7 cellular contexts compared by ENCODE assay signal in the genomic region with DNA sequence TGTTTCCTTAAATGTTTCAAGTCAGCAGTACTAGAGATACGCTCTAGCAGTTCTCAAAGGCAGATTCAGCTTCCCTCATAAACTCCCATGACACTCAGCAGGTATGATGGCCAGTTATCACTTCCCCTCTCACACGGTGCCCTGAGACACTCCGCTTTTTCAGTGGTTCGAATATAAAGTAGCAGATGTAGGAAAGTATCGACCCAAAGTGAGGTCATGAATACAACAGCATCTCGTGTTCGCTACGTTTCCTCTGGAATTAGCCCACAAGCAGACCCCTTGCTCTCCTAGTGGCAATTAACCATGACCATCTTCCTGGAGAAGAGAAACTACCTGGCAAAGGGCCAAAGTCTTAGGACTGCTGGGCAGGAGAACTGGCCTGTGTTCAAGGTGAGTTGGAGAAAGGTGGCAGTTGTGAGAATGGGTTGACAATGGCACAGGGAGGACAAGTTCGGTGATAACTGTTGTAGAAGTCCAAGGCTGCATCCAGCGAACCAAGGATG. TPM values are rescaled to one million over a fixed set of nuclear protein-coding genes. Genes with fewer than 3 reads are reported as not detected.
DNase-seq lines count a peak whose midpoint lies in the region; ATAC-seq, FAIRE-seq and TF ChIP-seq lines count a peak whose summit lies in the region.
"Had no signal": no experiment of that assay in that cellular context is flagged by ENCODE, and none has a peak within 500 bp of the region (broad histone marks: within the 10 kb centered on the region; RNA-seq: fewer than 3 reads in every experiment).

No MANE protein-coding gene starts in this region.

- POLR2A ChIA-PET in activated B cell treated with CpG ODN at 0.5 μM for 24 hours (lab: Charles Lee), result interaction anchor here (1.4 to 4.2 kb wide), 3 partner anchors 9 to 170 kb away, joined by 10 to 53 read pairs (median 14); partner anchors contain the start of genes AGBL5, ATRAID, OST4 and SLC5A6

- no peak overlapping the region for H3K4me3 ChIP-seq in kidney (ENCODE audit: low read length in 2 of 2)

- TF ChIP-seq CTCF in activated B cell treated with CpG ODN at 0.5 μM for 24 hours (IDR thresholded peaks at IDR 0.05), result no peak
- TF ChIP-seq CTCF in kidney (IDR thresholded peaks at IDR 0.05; ENCODE audit: borderline replicate concordance, extremely low read depth, insufficient read depth), result no peak

- H3K4me1 ChIP-seq in kidney (ENCODE audit: control insufficient read depth in 1 of 2, insufficient read depth in 1 of 2, low read depth in 1 of 2, low read length in 2 of 2), result peaks cover 7 to 11% of the 10 kb centered on the region in 2 donors

- CTCF ChIA-PET in activated B cell treated with CpG ODN at 0.5 μM for 24 hours (lab: Charles Lee), result interaction anchor here (2.1 kb wide), 1 partner anchor 8 kb away, joined by 8 read pairs; the partner anchor contains the start of gene AGBL5

- no peaks in the 10 kb centered on the region for H3K9me3 Mint-ChIP-seq in activated B cell treated with CpG ODN at 0.5 μM for 24 hours

- no peaks in the 10 kb centered on the region for H3K9me3 ChIP-seq in kidney (ENCODE audit: control insufficient read depth in 1 of 2, low read length in 2 of 2)

- H3K9ac ChIP-seq in kidney (ENCODE audit: low read length in 2 of 2), result no peak overlapping the region

- H3K4me3 Mint-ChIP-seq in activated B cell treated with CpG ODN at 0.5 μM for 24 hours, result peak overlapping the region; percentile 70

- no peak for FAIRE-seq in kidney (lab: Jason Lieb, UNC)
- FAIRE-seq: keratinocyte had no signal

- H3K36me3 ChIP-seq in kidney (ENCODE audit: control insufficient read depth in 1 of 2, insufficient read depth in 2 of 2, low read length in 2 of 2), result peaks cover 25 to 29% of the 10 kb centered on the region in 2 donors

- H3K36me3 Mint-ChIP-seq in activated B cell treated with CpG ODN at 0.5 μM for 24 hours (ENCODE audit: low read depth), result peaks cover 45% of the 10 kb centered on the region

- ATAC-seq in GM21825 (IDR thresholded peaks at IDR 0.05; ENCODE audit: unreplicated experiment) (peak; percentile 56), activated B cell treated with CpG ODN at 0.5 μM for 24 hours (ENCODE audit: low read depth) (peak; percentile 97), GM19455 (IDR thresholded peaks at IDR 0.05; ENCODE audit: unreplicated experiment) (no peak)

- H3K27ac ChIP-seq in kidney (ENCODE audit: low read depth in 2 of 2, low read length in 2 of 2), result peak overlapping the region in 1 of 2 donors; percentile 41

- H3K27me3 Mint-ChIP-seq in activated B cell treated with CpG ODN at 0.5 μM for 24 hours, result no peaks in the 10 kb centered on the region

- DNase-seq in Daoy (ENCODE audit: low read depth) (peak; percentile 39), activated B cell treated with CpG ODN at 0.5 μM for 24 hours (peak; percentile 21), NCI-H1436 (lab: John Stamatoyannopoulos, UW) (no peak), kidney (no peak)

- intact Hi-C loops in activated B cell treated with CpG ODN at 0.5 μM for 24 hours (cut with micrococcal nuclease), result loop anchor here (1.0 kb wide), 2 partner anchors 8 to 10 kb away; partner anchors contain the start of gene TMEM214
- intact Hi-C loops in kidney (cut with DNase I), result no loop called here

- peaks cover 35% of the 10 kb centered on the region for H3K4me1 Mint-ChIP-seq in activated B cell treated with CpG ODN at 0.5 μM for 24 hours

- H3K27ac Mint-ChIP-seq in activated B cell treated with CpG ODN at 0.5 μM for 24 hours, result peak overlapping the region; percentile 95

RNA-seq across cellular contexts. Expression of gene AGBL5, which starts 9.3 kb away (rescaled TPM):
- 19.3 and 22.5 TPM in 2 replicates for total RNA-seq in Daoy (2014; rRNA removed; shearing (Covaris generic))
- 14.9 and 15.2 TPM in 2 replicates for total RNA-seq in activated B cell treated with CpG ODN at 0.5 μM for 24 hours
- 36.5 TPM for total RNA-seq in kidney
- 33.4 TPM for polyA plus RNA-seq in kidney (ENCODE audit: insufficient read depth, low read depth, low replicate concordance)

RNA-seq across cellular contexts. Expression of gene TMEM214, which starts 9.4 kb away (rescaled TPM):
- total RNA-seq in Daoy (2014; rRNA removed; shearing (Covaris generic)), result 36.7 and 42.7 TPM in 2 replicates
- total RNA-seq in activated B cell treated with CpG ODN at 0.5 μM for 24 hours (84.4 and 92.1 TPM in 2 replicates), kidney (74.8 TPM)
- 50.5 TPM for polyA plus RNA-seq in kidney (ENCODE audit: insufficient read depth, low read depth, low replicate concordance)

RNA-seq across cellular contexts. Expression of gene OST4, which starts 29.2 kb away (rescaled TPM):
- total RNA-seq in Daoy (2014; rRNA removed; shearing (Covaris generic)), result 184 and 194 TPM in 2 replicates
- 243 and 265 TPM in 2 replicates for total RNA-seq in activated B cell treated with CpG ODN at 0.5 μM for 24 hours
- 260 TPM for total RNA-seq in kidney
- polyA plus RNA-seq in kidney (ENCODE audit: insufficient read depth, low read depth, low replicate concordance), result 718 TPM

RNA-seq across cellular contexts. Expression of gene EMILIN1, which starts 36.2 kb away (rescaled TPM):
- 6.0 and 10.2 TPM in 2 replicates for total RNA-seq in Daoy (2014; rRNA removed; shearing (Covaris generic))
- total RNA-seq in activated B cell treated with CpG ODN at 0.5 μM for 24 hours, result 0.29 and 0.69 TPM in 2 replicates
- total RNA-seq in kidney, result 75.2 TPM
- 32.1 TPM for polyA plus RNA-seq in kidney (ENCODE audit: insufficient read depth, low read depth, low replicate concordance)

RNA-seq across cellular contexts. Expression of gene KHK, which starts 44.4 kb away (rescaled TPM):
- total RNA-seq in Daoy (2014; rRNA removed; shearing (Covaris generic)), result 1.1 and 2.9 TPM in 2 replicates
- 2.2 and 2.6 TPM in 2 replicates for total RNA-seq in activated B cell treated with CpG ODN at 0.5 μM for 24 hours
- 18.7 TPM for total RNA-seq in kidney
- 538 TPM for polyA plus RNA-seq in kidney (ENCODE audit: insufficient read depth, low read depth, low replicate concordance)

Comparison
In these comparisons a context has a peak if more than half of its experiments do, and no peak if none do; other contexts are left out.
1. DNase-seq: peak in Daoy (single experiment) and activated B cell treated with CpG ODN at 0.5 μM for 24 hours (single experiment); none in NCI-H1436 (single experiment) and kidney (single experiment).